9 cellular contexts compared by ENCODE assay signal in genomic region chr11:34624069-34624468, GRCh38. TPM values are rescaled to one million over a fixed set of nuclear protein-coding genes. Genes with fewer than 3 reads are reported as not detected.
DNase-seq lines count a peak whose midpoint lies in the region; ATAC-seq and TF ChIP-seq lines count a peak whose summit lies in the region.
"Had no signal": no experiment of that assay in that cellular context is flagged by ENCODE, and none has a peak within 500 bp of the region (broad histone marks: within the 10 kb centered on the region; RNA-seq: fewer than 3 reads in every experiment).

No MANE protein-coding gene starts in this region.

- H3K27me3 ChIP-seq in sigmoid colon (peaks cover 0 to 6% (median 0%) of the 10 kb centered on the region in 3 donors), dorsolateral prefrontal cortex (no peaks in the 10 kb centered on the region)

- POLR2A ChIA-PET in activated CD4-positive, alpha-beta memory T cell treated with anti-CD3 and anti-CD28 coated beads, Interleukin-2, amount 10 ng/mL, durations not matched to agents 7 days and 5 days (lab: Charles Lee) = interaction anchor here (1.0 to 1.5 kb wide), 3 partner anchors 10 to 26 kb away, joined by 3 to 5 read pairs (median 4); no protein-coding TSS in a partner anchor

- no peak for TF ChIP-seq CTCF in sigmoid colon (IDR thresholded peaks at IDR 0.05)
- no peak for TF ChIP-seq CTCF in dorsolateral prefrontal cortex (IDR thresholded peaks at IDR 0.05 in 54 of 56, conservative IDR thresholded peaks at IDR 0.05 in 2 of 56; ENCODE audit: low read depth in 1 of 56, partially characterized antibody in 56 of 56)

- peaks cover 2% of the 10 kb centered on the region for H3K36me3 Mint-ChIP-seq in activated CD4-positive, alpha-beta memory T cell treated with anti-CD3 and anti-CD28 coated beads, Interleukin-2, amount 10 ng/mL, durations not matched to agents 7 days and 5 days (ENCODE audit: low read depth)

- peak; percentile 23 for DNase-seq in activated CD4-positive, alpha-beta T cell treated with anti-CD3 and anti-CD28 coated beads for 48 hours
- DNase-seq in activated CD4-positive, alpha-beta T cell treated with anti-CD3 and anti-CD28 coated beads for 4 hours = no peak
- peak; percentile 77 for DNase-seq in activated CD4-positive, alpha-beta memory T cell treated with anti-CD3 and anti-CD28 coated beads, Interleukin-2, amount 10 ng/mL, durations not matched to agents 7 days and 5 days
- DNase-seq in stimulated activated CD8-positive, alpha-beta memory T cell treated with anti-CD3 and anti-CD28 coated beads, Interleukin-4, amount 100 ng/mL, for 48 hours = peak; percentile 62
- DNase-seq in sigmoid colon (no peak), dorsolateral prefrontal cortex (no peak), kidney glomerular epithelial cell (lab: John Stamatoyannopoulos, UW) (no peak)
- DNase-seq: activated T-cell treated with anti-CD3 and anti-CD28 coated beads, Interleukin-2, amount 50 U/mL, for 24 hours had no signal

- WGBS in sigmoid colon, 2 donors = 9 to 62% methylated on average over 10 of the region's 10 CpGs

- intact Hi-C loops in sigmoid colon (cut with DNase I) (no loop called here), dorsolateral prefrontal cortex (cut with DNase I) (no loop called here)

- H3K9me3 ChIP-seq in sigmoid colon = no peaks in the 10 kb centered on the region

- H3K27ac ChIP-seq in sigmoid colon (no peak overlapping the region), dorsolateral prefrontal cortex (no peak overlapping the region)

- H3K36me3 ChIP-seq in sigmoid colon = no peaks in the 10 kb centered on the region

- H3K4me3 ChIP-seq in sigmoid colon = no peak overlapping the region
- H3K4me3 ChIP-seq in dorsolateral prefrontal cortex = no peak overlapping the region

- peaks cover 21% of the 10 kb centered on the region for H3K4me1 Mint-ChIP-seq in activated CD4-positive, alpha-beta memory T cell treated with anti-CD3 and anti-CD28 coated beads, Interleukin-2, amount 10 ng/mL, durations not matched to agents 7 days and 5 days

- CTCF ChIA-PET in activated CD4-positive, alpha-beta memory T cell treated with anti-CD3 and anti-CD28 coated beads, Interleukin-2, amount 10 ng/mL, durations not matched to agents 7 days and 5 days (lab: Charles Lee) = interaction anchor here (1.6 kb wide), 1 partner anchor 26 kb away, joined by 3 read pairs; no protein-coding TSS in a partner anchor

- no peaks in the 10 kb centered on the region for H3K9me3 Mint-ChIP-seq in activated CD4-positive, alpha-beta memory T cell treated with anti-CD3 and anti-CD28 coated beads, Interleukin-2, amount 10 ng/mL, durations not matched to agents 7 days and 5 days
- H3K9me3 Mint-ChIP-seq: activated T-cell treated with anti-CD3 and anti-CD28 coated beads, Interleukin-2, amount 50 U/mL, for 24 hours had no signal

- H3K27ac Mint-ChIP-seq in activated CD4-positive, alpha-beta memory T cell treated with anti-CD3 and anti-CD28 coated beads, Interleukin-2, amount 10 ng/mL, durations not matched to agents 7 days and 5 days = no peak overlapping the region
- H3K27ac Mint-ChIP-seq: activated T-cell treated with anti-CD3 and anti-CD28 coated beads, Interleukin-2, amount 50 U/mL, for 24 hours had no signal

- H3K4me3 Mint-ChIP-seq in activated CD4-positive, alpha-beta memory T cell treated with anti-CD3 and anti-CD28 coated beads, Interleukin-2, amount 10 ng/mL, durations not matched to agents 7 days and 5 days = no peak overlapping the region
- H3K4me3 Mint-ChIP-seq: activated T-cell treated with anti-CD3 and anti-CD28 coated beads, Interleukin-2, amount 50 U/mL, for 24 hours had no signal

- H3K27me3 Mint-ChIP-seq in activated CD4-positive, alpha-beta memory T cell treated with anti-CD3 and anti-CD28 coated beads, Interleukin-2, amount 10 ng/mL, durations not matched to agents 7 days and 5 days = peaks cover 70% of the 10 kb centered on the region

- TF ChIP-seq EP300 in sigmoid colon (IDR thresholded peaks at IDR 0.05) = no peak

- no peak for TF ChIP-seq POLR2A in sigmoid colon (IDR thresholded peaks at IDR 0.05)

- no peaks in the 10 kb centered on the region for H3K4me1 ChIP-seq in sigmoid colon

- ATAC-seq in HG02943 (IDR thresholded peaks at IDR 0.05; ENCODE audit: low read depth, unreplicated experiment) = peak; percentile 73

RNA-seq across cellular contexts. Expression of gene EHF, which starts 3.2 kb away (rescaled TPM):
- total RNA-seq in activated CD4-positive, alpha-beta memory T cell treated with anti-CD3 and anti-CD28 coated beads, Interleukin-2, amount 10 ng/mL, durations not matched to agents 7 days and 5 days = not detected
- total RNA-seq in sigmoid colon (1 to 10 TPM in 2 of 4 donors, not detected in 2; 1.4 to 3.9 TPM), dorsolateral prefrontal cortex (1 to 10 TPM in 85 of 120 experiments, under 1 TPM in 35; 0.17 to 4.8 (median 1.4) TPM)
- 100 to 1,000 TPM in 1 of 3 donors, 10 to 100 TPM in 2; 60.7 to 151 (median 94.7) TPM for polyA plus RNA-seq in sigmoid colon

Comparison
In these comparisons a context has a peak if more than half of its experiments do, and no peak if none do; other contexts are left out.
1. DNase-seq: peak in activated CD4-positive, alpha-beta T cell treated with anti-CD3 and anti-CD28 coated beads for 48 hours (single experiment), activated CD4-positive, alpha-beta memory T cell treated with anti-CD3 and anti-CD28 coated beads, Interleukin-2, amount 10 ng/mL, durations not matched to agents 7 days and 5 days (single experiment) and stimulated activated CD8-positive, alpha-beta memory T cell treated with anti-CD3 and anti-CD28 coated beads, Interleukin-4, amount 100 ng/mL, for 48 hours (single experiment); none in activated CD4-positive, alpha-beta T cell treated with anti-CD3 and anti-CD28 coated beads for 4 hours (0 of 2), sigmoid colon (single experiment), dorsolateral prefrontal cortex (0 of 10) and kidney glomerular epithelial cell (single experiment).